ENCODE assay signal across 25 cellular contexts in genomic region chr18:28588884-28589549, GRCh38.
DNase-seq lines count a peak whose midpoint lies in the region; ATAC-seq, FAIRE-seq and TF ChIP-seq lines count a peak whose summit lies in the region.
"Had no signal": no experiment of that assay in that cellular context is flagged by ENCODE, and none has a peak within 500 bp of the region (broad histone marks: within the 10 kb centered on the region; RNA-seq: fewer than 3 reads in every experiment).

No MANE protein-coding gene starts in this region.

- no TSS peak for BruUV-seq in mammary epithelial cell (replicated peaks; lab: Mats Ljungman, UMichigan)

- H3K9ac ChIP-seq in astrocyte (ENCODE audit: low read length) (no peak overlapping the region), mammary epithelial cell (ENCODE audit: insufficient read depth, low read length) (no peak overlapping the region)
- H3K9ac ChIP-seq: neural progenitor cell had no signal

- FAIRE-seq in astrocyte (lab: Jason Lieb, UNC): no peak

- intact Hi-C loops in mammary epithelial cell (cut with micrococcal nuclease): no loop called here

- ATAC-seq in GM21786 (IDR thresholded peaks at IDR 0.05; ENCODE audit: unreplicated experiment): no peak
- ATAC-seq: heart left ventricle, left lung, PC-3, T-cell had no signal

- H3K4me3 Mint-ChIP-seq in astrocyte (ENCODE audit: unreplicated experiment): no peak overlapping the region
- H3K4me3 Mint-ChIP-seq: activated T-helper 1 cell treated with anti-CD3 and anti-CD28 coated beads, Interleukin-12 subunit alpha, Interleukin-12 subunit beta, Interleukin-2, Interleukin-4 antibody, amounts not matched to agents 30 ng/mL and 10 ng/mL and 1 ng/mL, durations not matched to agents 14 hours and 24 hours and 36 hours; CD8-positive, alpha-beta memory T cell; neural progenitor cell; T-cell had no signal

- in situ Hi-C loops in mammary epithelial cell (cut with MboI; ENCODE audit: low sequenced_read_pairs in 2 of 2): no loop called here

- H4K20me1 ChIP-seq in astrocyte (ENCODE audit: insufficient read depth, low read length) (no peaks in the 10 kb centered on the region), mammary epithelial cell (ENCODE audit: insufficient read depth, low read length) (no peaks in the 10 kb centered on the region)

- H3K9me3 ChIP-seq in astrocyte (ENCODE audit: insufficient read depth, low read depth, low read length) (no peaks in the 10 kb centered on the region), mammary epithelial cell (replicated peaks; ENCODE audit: insufficient read depth, low read length) (no peaks in the 10 kb centered on the region)
- H3K9me3 ChIP-seq: heart left ventricle, left lung, suprapubic skin had no signal

- peak overlapping the region; percentile 95 for H3K27ac Mint-ChIP-seq in astrocyte (ENCODE audit: unreplicated experiment)
- H3K27ac Mint-ChIP-seq: activated T-helper 1 cell treated with anti-CD3 and anti-CD28 coated beads, Interleukin-12 subunit alpha, Interleukin-12 subunit beta, Interleukin-2, Interleukin-4 antibody, amounts not matched to agents 30 ng/mL and 10 ng/mL and 1 ng/mL, durations not matched to agents 14 hours and 24 hours and 36 hours; CD8-positive, alpha-beta memory T cell; neural progenitor cell; T-cell had no signal

- H3K4me1 ChIP-seq in astrocyte (ENCODE audit: insufficient read depth, low read length): peaks cover 7% of the 10 kb centered on the region
- H3K4me1 ChIP-seq in mammary epithelial cell (ENCODE audit: insufficient read depth, low read length): no peaks in the 10 kb centered on the region
- H3K4me1 ChIP-seq: heart left ventricle, left lung, suprapubic skin had no signal

- CTCF ChIA-PET in mammary epithelial cell (lab: Charles Lee; ENCODE audit: low non-redundant PET): no interaction called here

- H3K27ac ChIP-seq in astrocyte (ENCODE audit: low read depth, low read length) (no peak overlapping the region), mammary epithelial cell (ENCODE audit: insufficient read depth, low read depth, low read length) (no peak overlapping the region)
- H3K27ac ChIP-seq: heart left ventricle, left lung, neural progenitor cell, suprapubic skin had no signal

- H3K27me3 ChIP-seq in astrocyte (ENCODE audit: insufficient read depth, low read length) (no peaks in the 10 kb centered on the region), mammary epithelial cell (ENCODE audit: insufficient read depth, low read length) (no peaks in the 10 kb centered on the region)
- H3K27me3 ChIP-seq: heart left ventricle, left lung, neural progenitor cell, suprapubic skin had no signal

- H3K79me2 ChIP-seq in astrocyte (ENCODE audit: insufficient read depth, low read length) (no peaks in the 10 kb centered on the region), mammary epithelial cell (ENCODE audit: insufficient read depth, low read length) (no peaks in the 10 kb centered on the region)

- H3K9me3 Mint-ChIP-seq in astrocyte (ENCODE audit: unreplicated experiment): no peaks in the 10 kb centered on the region
- H3K9me3 Mint-ChIP-seq: activated T-helper 1 cell treated with anti-CD3 and anti-CD28 coated beads, Interleukin-12 subunit alpha, Interleukin-12 subunit beta, Interleukin-2, Interleukin-4 antibody, amounts not matched to agents 30 ng/mL and 10 ng/mL and 1 ng/mL, durations not matched to agents 14 hours and 24 hours and 36 hours; neural progenitor cell had no signal

- H3K36me3 ChIP-seq in astrocyte (ENCODE audit: insufficient read depth, low read length) (no peaks in the 10 kb centered on the region), mammary epithelial cell (ENCODE audit: insufficient read depth, low read length) (no peaks in the 10 kb centered on the region)
- H3K36me3 ChIP-seq: heart left ventricle, left lung, neural progenitor cell, suprapubic skin had no signal

- H3K4me2 ChIP-seq in astrocyte (ENCODE audit: low read length) (no peak overlapping the region), mammary epithelial cell (ENCODE audit: insufficient read depth, low read depth, low read length) (no peak overlapping the region)
- H3K4me2 ChIP-seq: neural progenitor cell had no signal

- H3K4me3 ChIP-seq in astrocyte (ENCODE audit: insufficient read depth, low read depth, low read length) (no peak overlapping the region), fibroblast of the aortic adventitia (ENCODE audit: low read depth, low read length) (no peak overlapping the region), mammary epithelial cell (replicated peaks in 1 of 3; ENCODE audit: insufficient read depth in 1 of 3, low read depth in 2 of 3, low read length in 3 of 3) (no peak overlapping the region)
- H3K4me3 ChIP-seq: heart left ventricle, left lung, neural progenitor cell, suprapubic skin had no signal

- peaks cover 22% of the 10 kb centered on the region for H3K4me1 Mint-ChIP-seq in astrocyte (ENCODE audit: low read depth, unreplicated experiment)
- H3K4me1 Mint-ChIP-seq: CD8-positive, alpha-beta memory T cell; T-cell had no signal

- peak; percentile 18 for DNase-seq in GM04503 (ENCODE audit: low read depth)
- DNase-seq in astrocyte (ENCODE audit: low read depth): peak; percentile 70
- peak; percentile 75 for DNase-seq in fibroblast of the aortic adventitia (ENCODE audit: low read depth)
- DNase-seq in stromal cell of bone marrow (ENCODE audit: low read depth): peak; percentile 21
- DNase-seq in mammary epithelial cell: no peak
- no peak for DNase-seq in hypothalamus (lab: John Stamatoyannopoulos, UW)
- DNase-seq: activated CD4-positive, alpha-beta T cell treated with anti-CD3 and anti-CD28 coated beads for 48 hours; activated naive CD4-positive, alpha-beta T cell treated with anti-CD3 and anti-CD28 coated beads, Interleukin-2, amount 50 U/mL, for 16 hours; AML-193; aorta; CD8-positive, alpha-beta memory T cell; DMS53; effector memory CD4-positive, alpha-beta T cell; heart left ventricle; left lung; NCI-H1105 treated with DMSO at 0.1 percent for 48 hours; NCI-H2081 treated with DMSO at 0.1 percent for 48 hours; NCI-H446 treated with DMSO at 0.1 percent for 48 hours; PC-3; SHP77 treated with DMSO at 0.1 percent for 48 hours; T-cell had no signal

- H3K27me3 Mint-ChIP-seq in astrocyte (ENCODE audit: low read depth, unreplicated experiment): no peaks in the 10 kb centered on the region
- H3K27me3 Mint-ChIP-seq: CD8-positive, alpha-beta memory T cell; T-cell had no signal

- dilution Hi-C loops in mammary epithelial cell (cut with HindIII; ENCODE audit: low sequenced_read_pairs): no loop called here

- WGBS in mammary epithelial cell (ENCODE audit: low coverage, missing lambda C conversion rate): 45% methylated on average over 1 of the region's 1 CpG

- H2AFZ ChIP-seq in astrocyte (ENCODE audit: low read depth, low read length): no peak overlapping the region
- H2AFZ ChIP-seq in mammary epithelial cell (ENCODE audit: low read depth, low read length): no peak overlapping the region
- H2AFZ ChIP-seq: neural progenitor cell had no signal

- TF ChIP-seq CTCF in astrocyte (IDR thresholded peaks at IDR 0.05; ENCODE audit: insufficient read depth, low read depth, low read length) (no peak), fibroblast of the aortic adventitia (IDR thresholded peaks at IDR 0.05; ENCODE audit: insufficient read depth, low read length) (no peak), mammary epithelial cell (conservative IDR thresholded peaks at IDR 0.05 in 1 of 2, IDR thresholded peaks at IDR 0.05 in 1 of 2; ENCODE audit: extremely low read depth in 1 of 2, insufficient read depth in 1 of 2, low read depth in 1 of 2, low read length in 2 of 2) (no peak)

- H3K36me3 Mint-ChIP-seq in astrocyte (ENCODE audit: low read depth, unreplicated experiment): no peaks in the 10 kb centered on the region
- H3K36me3 Mint-ChIP-seq: neural progenitor cell, T-cell had no signal

Comparison
In these comparisons a context has a peak if more than half of its experiments do, and no peak if none do; other contexts are left out.
1. DNase-seq: peak in GM04503 (single experiment), astrocyte (single experiment), fibroblast of the aortic adventitia (single experiment) and stromal cell of bone marrow (single experiment); none in mammary epithelial cell (single experiment) and hypothalamus (0 of 51).